15 cellular contexts compared by ENCODE assay signal in genomic region chr7:132092106-132092505, GRCh38.
"Had no signal": no experiment of that assay in that cellular context is flagged by ENCODE, and none has a peak within 500 bp of the region (broad histone marks: within the 10 kb centered on the region; RNA-seq: fewer than 3 reads in every experiment).

No MANE protein-coding gene starts in this region.

- H3K9me3 ChIP-seq: lower lobe of right lung, neutrophil, sigmoid colon, spleen, tibial artery, uterus had no signal

- H3K9me3 Mint-ChIP-seq: activated T-helper 2 cell treated with anti-CD3 and anti-CD28 coated beads, Interferon-gamma antibody, Interleukin-2, Interleukin-4, amounts not matched to agents 10 μg/mL and 5 μg/mL and 100 μg/mL, durations not matched to agents 14 hours and 24 hours and 36 hours; T-helper 2 cell treated with Interferon-gamma antibody and Interleukin-4, amounts not matched to agents 5 μg/mL and 100 μg/mL, for 36 hours had no signal

- DNase-seq: activated naive CD4-positive, alpha-beta T cell treated with anti-CD3 and anti-CD28 coated beads, Interleukin-2, amount 50 U/mL, for 16 hours; erythroblast; left cardiac atrium; lower lobe of right lung; sigmoid colon; spleen; stimulated activated CD4-positive, alpha-beta T cell treated with anti-CD3 and anti-CD28 coated beads, Interleukin-1b, Interleukin-23, amount 100 ng/mL, for 48 hours; uterus had no signal

- H3K9ac ChIP-seq: parathyroid adenoma had no signal

- H3K27ac ChIP-seq: dorsolateral prefrontal cortex, lower lobe of right lung, neutrophil, parathyroid adenoma, sigmoid colon, spleen, tibial artery, uterus had no signal

- H3K4me3 Mint-ChIP-seq: T-helper 2 cell treated with Interferon-gamma antibody and Interleukin-4, amounts not matched to agents 5 μg/mL and 100 μg/mL, for 36 hours had no signal

- H3K36me3 ChIP-seq: lower lobe of right lung, neutrophil, sigmoid colon, spleen, tibial artery, uterus had no signal

- H3K27ac Mint-ChIP-seq: activated T-helper 2 cell treated with anti-CD3 and anti-CD28 coated beads, Interferon-gamma antibody, Interleukin-2, Interleukin-4, amounts not matched to agents 10 μg/mL and 5 μg/mL and 100 μg/mL, durations not matched to agents 14 hours and 24 hours and 36 hours; T-helper 2 cell treated with Interferon-gamma antibody and Interleukin-4, amounts not matched to agents 5 μg/mL and 100 μg/mL, for 36 hours had no signal

- H3K4me3 ChIP-seq: dorsolateral prefrontal cortex, lower lobe of right lung, sigmoid colon, spleen, tibial artery, uterus had no signal

- ATAC-seq: activated CD4-positive, CD25-positive, alpha-beta regulatory T cell treated with anti-CD3 and anti-CD28 coated beads, Interleukin-2, amount 50 U/mL, for 24 hours; left cardiac atrium; lower lobe of right lung had no signal

- H3K4me1 ChIP-seq: lower lobe of right lung, parathyroid adenoma, sigmoid colon, tibial artery, uterus had no signal

- H3K27me3 ChIP-seq: neutrophil, sigmoid colon, uterus had no signal
